1 cellular context compared by ENCODE assay signal in genomic region chr15:63501256-63502089, GRCh38.
A peak's percentile ranks its signal among the peaks of the same experiment; 100 is the strongest.
TF ChIP-seq lines count a peak whose summit lies in the region.

No MANE protein-coding gene starts in this region.

TF ChIP-seq in HepG2, 621 proteins besides CTCF, POLR2A, EP300 and RAD21 (continued from another document and continues in another):
- TF ChIP-seq ZNF280D (CRISPR knock-in tag; IDR thresholded peaks at IDR 0.05) (0 out of 2 replicates have a peak, but pooled peaks have one; percentile 75), ZNF589 (CRISPR knock-in tag; conservative IDR thresholded peaks at IDR 0.05) (no peak), NRL (CRISPR knock-in tag; IDR thresholded peaks at IDR 0.05; ENCODE audit: borderline replicate concordance) (no peak), ZBTB49 (CRISPR knock-in tag; IDR thresholded peaks at IDR 0.05; ENCODE audit: borderline replicate concordance) (no peak), HNF4G (IDR thresholded peaks at IDR 0.05; ENCODE audit: borderline replicate concordance, low read depth, low read length) (no peak), HNF4G (CRISPR knock-in tag; IDR thresholded peaks at IDR 0.05; ENCODE audit: borderline replicate concordance, low read depth) (no peak), KDM2A (CRISPR knock-in tag; IDR thresholded peaks at IDR 0.05; ENCODE audit: borderline replicate concordance, low read depth) (peak; percentile 71; the same call in 1 of the 2 replicates), ZBTB20 (CRISPR knock-in tag; IDR thresholded peaks at IDR 0.05; ENCODE audit: borderline replicate concordance, low read depth) (peak; percentile 33; the same call in 1 of the 2 replicates), SAFB2 (CRISPR knock-in tag; IDR thresholded peaks at IDR 0.05; ENCODE audit: borderline replicate concordance, low read depth) (no peak), HMG20A (CRISPR knock-in tag; IDR thresholded peaks at IDR 0.05; ENCODE audit: borderline replicate concordance) (0 out of 2 replicates have a peak, but pooled peaks have one; percentile 43), MED8 (CRISPR knock-in tag; IDR thresholded peaks at IDR 0.05; ENCODE audit: insufficient replicate concordance) (no peak), CBX1 (IDR thresholded peaks at IDR 0.05; ENCODE audit: low read depth) (no peak), AHR (CRISPR knock-in tag; IDR thresholded peaks at IDR 0.05) (no peak), SIX1 (CRISPR knock-in tag; IDR thresholded peaks at IDR 0.05; ENCODE audit: borderline replicate concordance) (no peak), ZNF530 (CRISPR knock-in tag; IDR thresholded peaks at IDR 0.05; ENCODE audit: low read depth) (no peak), RBAK (CRISPR knock-in tag; IDR thresholded peaks at IDR 0.05) (no peak), ZNF451 (CRISPR knock-in tag; IDR thresholded peaks at IDR 0.05) (no peak), ZNF275 (CRISPR knock-in tag; IDR thresholded peaks at IDR 0.05; ENCODE audit: borderline replicate concordance) (no peak), NFKBIZ (CRISPR knock-in tag; IDR thresholded peaks at IDR 0.05) (no peak), ZNF24 (IDR thresholded peaks at IDR 0.05) (no peak), ARNT2 (CRISPR knock-in tag; IDR thresholded peaks at IDR 0.05; ENCODE audit: low read depth) (0 out of 2 replicates have a peak, but pooled peaks have one; percentile 8), KDM3A (CRISPR knock-in tag; IDR thresholded peaks at IDR 0.05; ENCODE audit: low read depth) (no peak), DRAP1 (CRISPR knock-in tag; IDR thresholded peaks at IDR 0.05) (no peak), ZNF326 (CRISPR knock-in tag; IDR thresholded peaks at IDR 0.05; ENCODE audit: borderline replicate concordance) (no peak), NFAT5 (CRISPR knock-in tag; IDR thresholded peaks at IDR 0.05) (no peak), HNF1A (IDR thresholded peaks at IDR 0.05; ENCODE audit: low read depth) (no peak), HNF1A (CRISPR knock-in tag; IDR thresholded peaks at IDR 0.05; ENCODE audit: borderline replicate concordance) (0 out of 2 replicates have a peak, but pooled peaks have one; percentile 14), MXD3 (CRISPR knock-in tag; IDR thresholded peaks at IDR 0.05) (0 out of 2 replicates have a peak, but pooled peaks have one; percentile 46), PREB (CRISPR knock-in tag; IDR thresholded peaks at IDR 0.05) (no peak), ZNF674 (CRISPR knock-in tag; IDR thresholded peaks at IDR 0.05; ENCODE audit: low read depth) (no peak), KAT2B (IDR thresholded peaks at IDR 0.05; ENCODE audit: borderline replicate concordance, low read depth, low read length) (no peak), ZNF512 (CRISPR knock-in tag; IDR thresholded peaks at IDR 0.05) (no peak), CENPBD1 (CRISPR knock-in tag; IDR thresholded peaks at IDR 0.05; ENCODE audit: borderline replicate concordance, low read depth) (no peak), ZNF335 (CRISPR knock-in tag; IDR thresholded peaks at IDR 0.05) (no peak), ZNF260 (CRISPR knock-in tag; IDR thresholded peaks at IDR 0.05; ENCODE audit: borderline replicate concordance, low read depth) (no peak), ZSCAN31 (CRISPR knock-in tag; IDR thresholded peaks at IDR 0.05; ENCODE audit: low read depth) (peak; percentile 41; the same call in 1 of the 2 replicates), YEATS4 (CRISPR knock-in tag; IDR thresholded peaks at IDR 0.05; ENCODE audit: borderline replicate concordance) (no peak), ZNF891 (CRISPR knock-in tag; IDR thresholded peaks at IDR 0.05) (no peak)
